ENCODE assay signal across 8 cellular contexts in the genomic region with DNA sequence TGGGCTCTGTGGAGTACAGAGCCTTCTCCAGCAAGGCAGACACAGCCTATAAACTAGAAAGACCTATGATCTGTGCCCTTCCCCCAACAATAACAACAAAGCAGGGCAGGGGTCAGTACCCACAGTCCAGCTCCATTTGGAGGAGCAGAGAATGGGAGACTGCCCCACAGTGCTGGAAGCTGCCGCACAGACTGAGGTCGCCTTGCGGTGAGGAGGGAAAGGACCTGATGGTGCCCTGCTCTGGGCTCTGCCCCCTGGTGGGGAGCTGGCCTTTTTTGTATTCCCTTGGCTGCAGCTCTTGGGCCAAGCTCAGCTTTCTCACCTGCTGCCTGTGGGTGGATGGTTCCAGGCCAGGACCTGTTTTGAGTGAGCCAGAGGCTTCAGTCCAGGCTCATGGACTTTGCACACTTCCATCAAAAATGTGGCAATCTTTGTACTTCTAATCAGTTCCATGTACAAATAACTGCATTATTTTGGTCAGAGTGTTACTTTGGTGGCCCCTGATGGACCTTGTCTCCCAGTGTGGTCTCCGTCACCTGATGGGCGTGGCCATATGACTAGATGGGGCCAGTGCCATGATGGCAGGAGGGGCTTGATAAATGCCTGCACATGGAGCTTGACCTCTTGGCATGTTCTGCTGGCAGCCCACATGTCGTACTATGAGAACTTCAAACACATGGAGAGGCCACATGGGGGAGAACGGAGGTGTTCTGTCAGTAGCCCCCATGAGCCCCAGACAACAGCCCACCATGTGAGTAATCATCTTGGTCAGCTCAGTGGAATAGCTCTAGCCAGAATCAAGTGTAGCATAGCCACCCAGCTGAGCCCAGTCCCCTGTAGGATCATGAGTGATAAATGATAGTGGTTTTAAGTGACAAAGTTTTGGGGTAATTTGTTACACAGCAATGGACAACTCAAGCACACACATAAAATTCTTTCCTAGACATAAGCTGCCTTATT. TPM values are rescaled to one million over a fixed set of nuclear protein-coding genes. Genes with fewer than 3 reads are reported as not detected.
A peak's percentile ranks its signal among the peaks of the same experiment; 100 is the strongest.
DNase-seq lines count a peak whose midpoint lies in the region; TF ChIP-seq lines count a peak whose summit lies in the region.

No MANE protein-coding gene starts in this region.

- intact Hi-C loops in colonic mucosa (cut with DNase I) = no loop called here

- H3K9me3 ChIP-seq in colonic mucosa = no peaks in the 10 kb centered on the region

- no peak overlapping the region for H3K9ac ChIP-seq in colonic mucosa (ENCODE audit: low read depth in 2 of 2, low read length in 2 of 2)

- TF ChIP-seq CTCF in colonic mucosa (IDR thresholded peaks at IDR 0.05) = peak; percentile 40

- DNase-seq in activated gamma-delta T cell treated with Interleukin-2 at 50 U/mL for 16 hours = peak; percentile 57
- DNase-seq in activated gamma-delta T cell (lab: John Stamatoyannopoulos, UW) = no peak
- DNase-seq in M059J (ENCODE audit: low read depth) = peak; percentile 37
- DNase-seq in activated CD4-positive, alpha-beta T cell treated with anti-CD3 and anti-CD28 coated beads for 4 hours = peak; percentile 59 to 65
- peak; percentile 60 for DNase-seq in colonic mucosa
- peak; percentile 42 for DNase-seq in midbrain (lab: John Stamatoyannopoulos, UW)
- DNase-seq in stimulated activated naive CD4-positive, alpha-beta T cell (lab: John Stamatoyannopoulos, UW) = peak; percentile 32 to 64 (median 50)
- DNase-seq in NCI-H774 (lab: John Stamatoyannopoulos, UW) = no peak

- H3K4me1 ChIP-seq in colonic mucosa = no peaks in the 10 kb centered on the region

- no peaks in the 10 kb centered on the region for H3K27me3 ChIP-seq in colonic mucosa

- no peak overlapping the region for H3K4me3 ChIP-seq in colonic mucosa

- no peaks in the 10 kb centered on the region for H3K36me3 ChIP-seq in colonic mucosa

- no peak overlapping the region for H3K27ac ChIP-seq in colonic mucosa

RNA-seq across cellular contexts. Expression of a gene that starts 24.2 kb away (rescaled TPM):
- total RNA-seq in M059J (2014; rRNA removed; shearing (Covaris generic)) = 20.6 and 31.7 TPM in 2 replicates
- 10 to 100 TPM in 1 of 2 donors, 1 to 10 TPM in 1; 5.6 to 11.9 TPM for total RNA-seq in colonic mucosa

RNA-seq across cellular contexts. Expression of a gene that starts 40.0 kb away (rescaled TPM):
- total RNA-seq in M059J (2014; rRNA removed; shearing (Covaris generic)) = 13.8 and 25.3 TPM in 2 replicates
- 10 to 100 TPM; 36.6 to 37.9 TPM for total RNA-seq in colonic mucosa

RNA-seq across cellular contexts. Expression of a gene that starts 48.7 kb away (rescaled TPM):
- total RNA-seq in M059J (2014; rRNA removed; shearing (Covaris generic)) = 0.07 TPM in 1 of 2 replicates, not detected in the other
- total RNA-seq in colonic mucosa = 10 to 100 TPM; 22.2 to 56.0 TPM

Comparison
In these comparisons a context has a peak if more than half of its experiments do, and no peak if none do; other contexts are left out.
1. DNase-seq: peak in activated gamma-delta T cell treated with Interleukin-2 at 50 U/mL for 16 hours (single experiment), M059J (single experiment), activated CD4-positive, alpha-beta T cell treated with anti-CD3 and anti-CD28 coated beads for 4 hours (2 of 2), colonic mucosa (single experiment), midbrain (single experiment) and stimulated activated naive CD4-positive, alpha-beta T cell (6 of 6); none in activated gamma-delta T cell (single experiment) and NCI-H774 (single experiment).
2. RNA of a gene that starts 48.7 kb away (total RNA-seq): 22.2 to 56.0 TPM in colonic mucosa; 0.07 TPM in M059J; every median in the first group is over 10 times any median in the second.